1 cellular context compared by ENCODE assay signal in the genomic region with DNA sequence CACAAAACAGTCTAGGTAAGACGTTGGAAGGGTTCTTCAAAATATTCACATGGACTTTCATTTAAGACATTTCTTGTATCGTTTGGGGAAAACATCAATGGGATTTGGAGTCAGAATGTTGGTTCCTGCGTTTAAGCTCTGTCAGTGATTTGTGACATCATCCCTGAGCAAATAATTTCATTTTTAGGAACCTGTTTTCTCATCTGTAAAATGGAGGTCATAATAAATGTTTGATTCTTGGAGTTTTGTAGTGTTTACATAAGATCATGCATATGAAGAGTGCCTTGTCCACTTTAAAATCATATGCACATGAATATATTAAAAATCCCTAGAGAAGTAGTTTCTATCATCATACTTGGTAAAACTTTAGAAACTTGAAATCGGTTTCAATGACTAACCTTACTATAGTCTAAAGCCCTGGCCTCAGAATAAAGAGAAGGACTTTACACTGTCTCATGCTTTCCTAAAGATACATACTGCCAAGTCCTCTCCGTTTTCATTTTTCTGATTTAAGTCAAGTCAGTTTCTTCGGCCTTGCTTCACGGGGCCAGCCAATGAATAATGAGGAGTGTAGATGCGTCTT.
TF ChIP-seq lines count a peak whose summit lies in the region.

No MANE protein-coding gene starts in this region.

TF ChIP-seq in HepG2, 621 proteins besides CTCF, POLR2A, EP300 and RAD21 (continued from another document):
- TF ChIP-seq, protein P1, sequence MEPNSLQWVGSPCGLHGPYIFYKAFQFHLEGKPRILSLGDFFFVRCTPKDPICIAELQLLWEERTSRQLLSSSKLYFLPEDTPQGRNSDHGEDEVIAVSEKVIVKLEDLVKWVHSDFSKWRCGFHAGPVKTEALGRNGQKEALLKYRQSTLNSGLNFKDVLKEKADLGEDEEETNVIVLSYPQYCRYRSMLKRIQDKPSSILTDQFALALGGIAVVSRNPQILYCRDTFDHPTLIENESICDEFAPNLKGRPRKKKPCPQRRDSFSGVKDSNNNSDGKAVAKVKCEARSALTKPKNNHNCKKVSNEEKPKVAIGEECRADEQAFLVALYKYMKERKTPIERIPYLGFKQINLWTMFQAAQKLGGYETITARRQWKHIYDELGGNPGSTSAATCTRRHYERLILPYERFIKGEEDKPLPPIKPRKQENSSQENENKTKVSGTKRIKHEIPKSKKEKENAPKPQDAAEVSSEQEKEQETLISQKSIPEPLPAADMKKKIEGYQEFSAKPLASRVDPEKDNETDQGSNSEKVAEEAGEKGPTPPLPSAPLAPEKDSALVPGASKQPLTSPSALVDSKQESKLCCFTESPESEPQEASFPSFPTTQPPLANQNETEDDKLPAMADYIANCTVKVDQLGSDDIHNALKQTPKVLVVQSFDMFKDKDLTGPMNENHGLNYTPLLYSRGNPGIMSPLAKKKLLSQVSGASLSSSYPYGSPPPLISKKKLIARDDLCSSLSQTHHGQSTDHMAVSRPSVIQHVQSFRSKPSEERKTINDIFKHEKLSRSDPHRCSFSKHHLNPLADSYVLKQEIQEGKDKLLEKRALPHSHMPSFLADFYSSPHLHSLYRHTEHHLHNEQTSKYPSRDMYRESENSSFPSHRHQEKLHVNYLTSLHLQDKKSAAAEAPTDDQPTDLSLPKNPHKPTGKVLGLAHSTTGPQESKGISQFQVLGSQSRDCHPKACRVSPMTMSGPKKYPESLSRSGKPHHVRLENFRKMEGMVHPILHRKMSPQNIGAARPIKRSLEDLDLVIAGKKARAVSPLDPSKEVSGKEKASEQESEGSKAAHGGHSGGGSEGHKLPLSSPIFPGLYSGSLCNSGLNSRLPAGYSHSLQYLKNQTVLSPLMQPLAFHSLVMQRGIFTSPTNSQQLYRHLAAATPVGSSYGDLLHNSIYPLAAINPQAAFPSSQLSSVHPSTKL (CRISPR knock-in tag; IDR thresholded peaks at IDR 0.05) = no peak
- no peak for TF ChIP-seq HOXA5 (CRISPR knock-in tag; IDR thresholded peaks at IDR 0.05)
- TF ChIP-seq, protein P2, sequence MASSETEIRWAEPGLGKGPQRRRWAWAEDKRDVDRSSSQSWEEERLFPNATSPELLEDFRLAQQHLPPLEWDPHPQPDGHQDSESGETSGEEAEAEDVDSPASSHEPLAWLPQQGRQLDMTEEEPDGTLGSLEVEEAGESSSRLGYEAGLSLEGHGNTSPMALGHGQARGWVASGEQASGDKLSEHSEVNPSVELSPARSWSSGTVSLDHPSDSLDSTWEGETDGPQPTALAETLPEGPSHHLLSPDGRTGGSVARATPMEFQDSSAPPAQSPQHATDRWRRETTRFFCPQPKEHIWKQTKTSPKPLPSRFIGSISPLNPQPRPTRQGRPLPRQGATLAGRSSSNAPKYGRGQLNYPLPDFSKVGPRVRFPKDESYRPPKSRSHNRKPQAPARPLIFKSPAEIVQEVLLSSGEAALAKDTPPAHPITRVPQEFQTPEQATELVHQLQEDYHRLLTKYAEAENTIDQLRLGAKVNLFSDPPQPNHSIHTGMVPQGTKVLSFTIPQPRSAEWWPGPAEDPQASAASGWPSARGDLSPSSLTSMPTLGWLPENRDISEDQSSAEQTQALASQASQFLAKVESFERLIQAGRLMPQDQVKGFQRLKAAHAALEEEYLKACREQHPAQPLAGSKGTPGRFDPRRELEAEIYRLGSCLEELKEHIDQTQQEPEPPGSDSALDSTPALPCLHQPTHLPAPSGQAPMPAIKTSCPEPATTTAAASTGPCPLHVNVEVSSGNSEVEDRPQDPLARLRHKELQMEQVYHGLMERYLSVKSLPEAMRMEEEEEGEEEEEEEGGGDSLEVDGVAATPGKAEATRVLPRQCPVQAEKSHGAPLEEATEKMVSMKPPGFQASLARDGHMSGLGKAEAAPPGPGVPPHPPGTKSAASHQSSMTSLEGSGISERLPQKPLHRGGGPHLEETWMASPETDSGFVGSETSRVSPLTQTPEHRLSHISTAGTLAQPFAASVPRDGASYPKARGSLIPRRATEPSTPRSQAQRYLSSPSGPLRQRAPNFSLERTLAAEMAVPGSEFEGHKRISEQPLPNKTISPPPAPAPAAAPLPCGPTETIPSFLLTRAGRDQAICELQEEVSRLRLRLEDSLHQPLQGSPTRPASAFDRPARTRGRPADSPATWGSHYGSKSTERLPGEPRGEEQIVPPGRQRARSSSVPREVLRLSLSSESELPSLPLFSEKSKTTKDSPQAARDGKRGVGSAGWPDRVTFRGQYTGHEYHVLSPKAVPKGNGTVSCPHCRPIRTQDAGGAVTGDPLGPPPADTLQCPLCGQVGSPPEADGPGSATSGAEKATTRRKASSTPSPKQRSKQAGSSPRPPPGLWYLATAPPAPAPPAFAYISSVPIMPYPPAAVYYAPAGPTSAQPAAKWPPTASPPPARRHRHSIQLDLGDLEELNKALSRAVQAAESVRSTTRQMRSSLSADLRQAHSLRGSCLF (CRISPR knock-in tag; IDR thresholded peaks at IDR 0.05; ENCODE audit: borderline replicate concordance) = no peak
- TF ChIP-seq NFKB2 (CRISPR knock-in tag; IDR thresholded peaks at IDR 0.05; ENCODE audit: borderline replicate concordance) = no peak
- TF ChIP-seq PHF8 (CRISPR knock-in tag; IDR thresholded peaks at IDR 0.05) = no peak
- TF ChIP-seq ZNF432 (CRISPR knock-in tag; IDR thresholded peaks at IDR 0.05; ENCODE audit: borderline replicate concordance) = no peak
- no peak for TF ChIP-seq TRIM24 (CRISPR knock-in tag; IDR thresholded peaks at IDR 0.05)
- no peak for TF ChIP-seq SP4 (CRISPR knock-in tag; IDR thresholded peaks at IDR 0.05)
- no peak for TF ChIP-seq ZSCAN25 (CRISPR knock-in tag; IDR thresholded peaks at IDR 0.05)
- TF ChIP-seq, protein P3, sequence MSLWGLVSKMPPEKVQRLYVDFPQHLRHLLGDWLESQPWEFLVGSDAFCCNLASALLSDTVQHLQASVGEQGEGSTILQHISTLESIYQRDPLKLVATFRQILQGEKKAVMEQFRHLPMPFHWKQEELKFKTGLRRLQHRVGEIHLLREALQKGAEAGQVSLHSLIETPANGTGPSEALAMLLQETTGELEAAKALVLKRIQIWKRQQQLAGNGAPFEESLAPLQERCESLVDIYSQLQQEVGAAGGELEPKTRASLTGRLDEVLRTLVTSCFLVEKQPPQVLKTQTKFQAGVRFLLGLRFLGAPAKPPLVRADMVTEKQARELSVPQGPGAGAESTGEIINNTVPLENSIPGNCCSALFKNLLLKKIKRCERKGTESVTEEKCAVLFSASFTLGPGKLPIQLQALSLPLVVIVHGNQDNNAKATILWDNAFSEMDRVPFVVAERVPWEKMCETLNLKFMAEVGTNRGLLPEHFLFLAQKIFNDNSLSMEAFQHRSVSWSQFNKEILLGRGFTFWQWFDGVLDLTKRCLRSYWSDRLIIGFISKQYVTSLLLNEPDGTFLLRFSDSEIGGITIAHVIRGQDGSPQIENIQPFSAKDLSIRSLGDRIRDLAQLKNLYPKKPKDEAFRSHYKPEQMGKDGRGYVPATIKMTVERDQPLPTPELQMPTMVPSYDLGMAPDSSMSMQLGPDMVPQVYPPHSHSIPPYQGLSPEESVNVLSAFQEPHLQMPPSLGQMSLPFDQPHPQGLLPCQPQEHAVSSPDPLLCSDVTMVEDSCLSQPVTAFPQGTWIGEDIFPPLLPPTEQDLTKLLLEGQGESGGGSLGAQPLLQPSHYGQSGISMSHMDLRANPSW (CRISPR knock-in tag; IDR thresholded peaks at IDR 0.05; ENCODE audit: borderline replicate concordance) = no peak
- TF ChIP-seq, protein P4, sequence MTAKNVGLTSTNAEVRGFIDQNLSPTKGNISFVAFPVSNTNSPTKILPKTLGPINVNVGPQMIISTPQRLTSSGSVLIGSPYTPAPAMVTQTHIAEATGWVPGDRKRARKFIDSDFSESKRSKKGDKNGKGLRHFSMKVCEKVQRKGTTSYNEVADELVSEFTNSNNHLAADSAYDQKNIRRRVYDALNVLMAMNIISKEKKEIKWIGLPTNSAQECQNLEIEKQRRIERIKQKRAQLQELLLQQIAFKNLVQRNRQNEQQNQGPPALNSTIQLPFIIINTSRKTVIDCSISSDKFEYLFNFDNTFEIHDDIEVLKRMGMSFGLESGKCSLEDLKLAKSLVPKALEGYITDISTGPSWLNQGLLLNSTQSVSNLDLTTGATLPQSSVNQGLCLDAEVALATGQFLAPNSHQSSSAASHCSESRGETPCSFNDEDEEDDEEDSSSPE (CRISPR knock-in tag; IDR thresholded peaks at IDR 0.05) = no peak
- TF ChIP-seq RNF2 (conservative IDR thresholded peaks at IDR 0.05; ENCODE audit: low read depth) = no peak
- TF ChIP-seq NFE2L1 (CRISPR knock-in tag; IDR thresholded peaks at IDR 0.05; ENCODE audit: borderline replicate concordance) = no peak
